ENCODE assay signal across 8 cellular contexts in genomic region chr6:155313602-155314091, GRCh38. TPM values are rescaled to one million over a fixed set of nuclear protein-coding genes. Genes with fewer than 3 reads are reported as not detected.
DNase-seq lines count a peak whose midpoint lies in the region; ATAC-seq and TF ChIP-seq lines count a peak whose summit lies in the region.
"Had no signal": no experiment of that assay in that cellular context is flagged by ENCODE, and none has a peak within 500 bp of the region (broad histone marks: within the 10 kb centered on the region; RNA-seq: fewer than 3 reads in every experiment).

No MANE protein-coding gene starts in this region.

- H3K9me3 ChIP-seq in iPS DF 6.9 (ENCODE audit: control insufficient read depth, insufficient read depth, low read length), result no peaks in the 10 kb centered on the region

- no peak for DNase-seq in LNCaP clone FGC (ENCODE audit: low read depth)
- DNase-seq in iPS DF 6.9 (ENCODE audit: low read depth, low spot score), result no peak
- DNase-seq in stimulated activated effector memory CD8-positive, alpha-beta T cell treated with anti-CD3 and anti-CD28 coated beads, Interleukin-12 subunit alpha, Interleukin-12 subunit beta, amount 100 ng/mL, for 72 hours (ENCODE audit: low spot score in 2 of 2), result no peak
- DNase-seq in medulla oblongata (ENCODE audit: extremely low spot score), result no peak

- no peak for TF ChIP-seq POLR2A in GM18505 (IDR thresholded peaks at IDR 0.05; ENCODE audit: borderline replicate concordance, extremely low read depth, insufficient read depth, insufficient read length)

- H3K27me3 ChIP-seq in iPS DF 6.9 (ENCODE audit: control insufficient read depth, insufficient read depth, low read length), result no peaks in the 10 kb centered on the region

- TF ChIP-seq CTCF in LNCaP clone FGC (IDR thresholded peaks at IDR 0.05; ENCODE audit: control insufficient read depth, extremely low read depth, insufficient read depth), result no peak

- no peak overlapping the region for H3K27ac ChIP-seq in iPS DF 6.9 (ENCODE audit: low read length)

- H3K27ac Mint-ChIP-seq in activated T-helper 17 cell treated with anti-CD3 and anti-CD28 coated beads, Interleukin-2, amount 50 U/mL, for 72 hours, result peak overlapping the region; percentile 94
- peak overlapping the region; percentile 97 for H3K27ac Mint-ChIP-seq in stimulated activated effector memory CD8-positive, alpha-beta T cell treated with anti-CD3 and anti-CD28 coated beads, Interleukin-12 subunit alpha, Interleukin-12 subunit beta, amount 100 ng/mL, for 72 hours

- H3K4me1 Mint-ChIP-seq in activated T-helper 17 cell treated with anti-CD3 and anti-CD28 coated beads, Interleukin-2, amount 50 U/mL, for 72 hours, result peaks cover 6% of the 10 kb centered on the region
- peaks cover 27% of the 10 kb centered on the region for H3K4me1 Mint-ChIP-seq in stimulated activated effector memory CD8-positive, alpha-beta T cell treated with anti-CD3 and anti-CD28 coated beads, Interleukin-12 subunit alpha, Interleukin-12 subunit beta, amount 100 ng/mL, for 72 hours

- WGBS in iPS DF 6.9 (ENCODE audit: insufficient coverage, insufficient read length), result no CpG with 5 or more reads among the region's 15 CpGs

- peaks cover 63% of the 10 kb centered on the region for H3K36me3 Mint-ChIP-seq in activated T-helper 17 cell treated with anti-CD3 and anti-CD28 coated beads, Interleukin-2, amount 50 U/mL, for 72 hours (ENCODE audit: low read depth)
- H3K36me3 Mint-ChIP-seq in stimulated activated effector memory CD8-positive, alpha-beta T cell treated with anti-CD3 and anti-CD28 coated beads, Interleukin-12 subunit alpha, Interleukin-12 subunit beta, amount 100 ng/mL, for 72 hours, result peaks cover 56% of the 10 kb centered on the region

- peak overlapping the region; percentile 92 for H3K4me3 ChIP-seq in LNCaP clone FGC (ENCODE audit: low read depth, low read length)
- peak overlapping the region; percentile 88 for H3K4me3 ChIP-seq in iPS DF 6.9 (ENCODE audit: low read length)

- H3K4me3 Mint-ChIP-seq in activated T-helper 17 cell treated with anti-CD3 and anti-CD28 coated beads, Interleukin-2, amount 50 U/mL, for 72 hours, result peak overlapping the region; percentile 98
- peak overlapping the region; percentile 94 for H3K4me3 Mint-ChIP-seq in stimulated activated effector memory CD8-positive, alpha-beta T cell treated with anti-CD3 and anti-CD28 coated beads, Interleukin-12 subunit alpha, Interleukin-12 subunit beta, amount 100 ng/mL, for 72 hours

- peaks cover 5% of the 10 kb centered on the region; the same call in 1 of the 2 replicates for H3K36me3 ChIP-seq in iPS DF 6.9 (ENCODE audit: control insufficient read depth, insufficient read depth, low read length)

- H3K27me3 Mint-ChIP-seq in activated T-helper 17 cell treated with anti-CD3 and anti-CD28 coated beads, Interleukin-2, amount 50 U/mL, for 72 hours, result no peaks in the 10 kb centered on the region

- H3K4me1 ChIP-seq in iPS DF 6.9 (ENCODE audit: control insufficient read depth, insufficient read depth, low read length), result no peaks in the 10 kb centered on the region

- H3K9me3 Mint-ChIP-seq in activated T-helper 17 cell treated with anti-CD3 and anti-CD28 coated beads, Interleukin-2, amount 50 U/mL, for 72 hours, result no peaks in the 10 kb centered on the region
- H3K9me3 Mint-ChIP-seq in stimulated activated effector memory CD8-positive, alpha-beta T cell treated with anti-CD3 and anti-CD28 coated beads, Interleukin-12 subunit alpha, Interleukin-12 subunit beta, amount 100 ng/mL, for 72 hours, result no peaks in the 10 kb centered on the region

- ATAC-seq in GM18505 (IDR thresholded peaks at IDR 0.05; ENCODE audit: unreplicated experiment) (peak; percentile 10), GM21825 (IDR thresholded peaks at IDR 0.05; ENCODE audit: unreplicated experiment) (peak; percentile 10)
- peak; percentile 18 for ATAC-seq in activated T-helper 17 cell treated with anti-CD3 and anti-CD28 coated beads, Interleukin-2, amount 50 U/mL, for 72 hours (replicated peaks)
- peak; percentile 29 for ATAC-seq in stimulated activated effector memory CD8-positive, alpha-beta T cell treated with anti-CD3 and anti-CD28 coated beads, Interleukin-12 subunit alpha, Interleukin-12 subunit beta, amount 100 ng/mL, for 72 hours

RNA-seq across cellular contexts. Expression of gene TFB1M, which starts 0.6 kb away (rescaled TPM):
- total RNA-seq in activated T-helper 17 cell treated with anti-CD3 and anti-CD28 coated beads, Interleukin-2, amount 50 U/mL, for 72 hours, result 10 to 100 TPM; 38.6 to 48.9 TPM

RNA-seq across cellular contexts. Expression of gene CLDN20, which starts 49.8 kb away (rescaled TPM):
- total RNA-seq in activated T-helper 17 cell treated with anti-CD3 and anti-CD28 coated beads, Interleukin-2, amount 50 U/mL, for 72 hours, result not detected
- total RNA-seq: glomerular endothelial cell had no signal
